Comparison of ENCODE assay signal across 19 cellular contexts in the genomic region with DNA sequence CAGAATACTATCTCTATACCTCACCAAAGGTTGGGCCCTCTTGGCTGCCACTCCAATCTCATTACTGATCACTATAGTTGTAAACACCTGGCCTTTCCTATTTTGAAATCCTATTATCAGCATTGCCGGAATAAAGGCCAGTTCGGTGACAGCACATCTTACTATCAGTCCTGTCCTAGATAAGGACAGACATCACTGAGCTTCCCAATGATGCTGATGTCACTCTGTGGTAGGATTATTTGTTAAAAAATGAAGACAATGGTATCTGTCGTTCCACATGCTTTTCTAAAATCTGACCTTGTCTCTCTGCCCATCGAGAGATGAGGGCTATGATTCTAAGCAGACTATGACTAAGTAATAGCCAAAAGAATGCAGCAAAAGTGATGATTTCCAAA.
DNase-seq lines count a peak whose midpoint lies in the region; ATAC-seq and TF ChIP-seq lines count a peak whose summit lies in the region.
"Had no signal": no experiment of that assay in that cellular context is flagged by ENCODE, and none has a peak within 500 bp of the region (broad histone marks: within the 10 kb centered on the region; RNA-seq: fewer than 3 reads in every experiment).

No MANE protein-coding gene starts in this region.

- H3K79me2 ChIP-seq in SK-N-SH (ENCODE audit: insufficient read depth) (no peaks in the 10 kb centered on the region), trophoblast cell (ENCODE audit: control insufficient read depth, insufficient read depth, low read length, poor library complexity) (no peaks in the 10 kb centered on the region)

- H3K79me1 ChIP-seq in trophoblast cell (ENCODE audit: low read length), result no peaks in the 10 kb centered on the region

- no peak overlapping the region for H3K4me2 ChIP-seq in SK-N-SH
- H3K4me2 ChIP-seq in trophoblast cell (ENCODE audit: low read length), result no peak overlapping the region

- H2AFZ ChIP-seq in SK-N-SH (ENCODE audit: low read depth) (0 out of 2 replicates have a peak overlapping the region, but pooled peaks have one; percentile 16), trophoblast cell (ENCODE audit: insufficient read depth, low read length, poor library complexity) (no peak overlapping the region)

- no peak overlapping the region for H3K14ac ChIP-seq in trophoblast cell (ENCODE audit: low read length)

- no peak overlapping the region for H2BK12ac ChIP-seq in trophoblast cell (ENCODE audit: low read length)

- no peak overlapping the region for H3K4me3 ChIP-seq in SK-N-SH (ENCODE audit: low read depth in 2 of 2, low read length in 1 of 2)
- no peak overlapping the region for H3K4me3 ChIP-seq in SJSA1
- H3K4me3 ChIP-seq in trophoblast cell (ENCODE audit: low read depth, low read length), result no peak overlapping the region
- H3K4me3 ChIP-seq in testis, result no peak overlapping the region
- H3K4me3 ChIP-seq: HAP-1 had no signal

- no peak overlapping the region for H4K12ac ChIP-seq in trophoblast cell (ENCODE audit: low read depth, low read length)

- no peak overlapping the region for H3K4ac ChIP-seq in trophoblast cell (ENCODE audit: low read depth, low read length)

- H3K27me3 ChIP-seq in SK-N-SH (ENCODE audit: insufficient read depth) (no peaks in the 10 kb centered on the region), SJSA1 (replicated peaks) (no peaks in the 10 kb centered on the region), trophoblast cell (ENCODE audit: insufficient read depth, low read length) (no peaks in the 10 kb centered on the region), testis (no peaks in the 10 kb centered on the region)

- WGBS in SK-N-SH (ENCODE audit: low lambda C conversion rate), result 88% methylated on average over 4 of the region's 4 CpGs
- WGBS in trophoblast cell (ENCODE audit: extremely low coverage, insufficient coverage, insufficient read length), result no CpG with 5 or more reads among the region's 4 CpGs
- WGBS in testis, 2 donors, result 90 to 99% methylated on average over 4 of the region's 4 CpGs

- TF ChIP-seq POLR2A in testis (IDR thresholded peaks at IDR 0.05), result no peak

- no peaks in the 10 kb centered on the region for H3K9me2 ChIP-seq in SK-N-SH

- H3K23ac ChIP-seq in trophoblast cell (ENCODE audit: low read length), result no peak overlapping the region

- intact Hi-C loops in testis (cut with DNase I; ENCODE audit: low total_unique reads), result no loop called here

- no peak overlapping the region for H2BK5ac ChIP-seq in trophoblast cell (ENCODE audit: low read depth, low read length, poor library complexity)

- H3K4me1 ChIP-seq in SK-N-SH (ENCODE audit: control insufficient read depth in 1 of 2, insufficient read depth in 2 of 2, low read depth in 1 of 2, low read length in 1 of 2), result peaks cover 0 to 2% of the 10 kb centered on the region in 2 experiments; a peak in 2 of 4 replicates
- peaks cover 37% of the 10 kb centered on the region for H3K4me1 ChIP-seq in SJSA1 (replicated peaks)
- H3K4me1 ChIP-seq in trophoblast cell (ENCODE audit: control insufficient read depth in 1 of 2, insufficient read depth in 2 of 2, low read length in 2 of 2), result no peaks in the 10 kb centered on the region
- no peaks in the 10 kb centered on the region for H3K4me1 ChIP-seq in testis

- TF ChIP-seq RAD21 in SK-N-SH (IDR thresholded peaks at IDR 0.05; ENCODE audit: low read length), result no peak

- no peak overlapping the region for H3K18ac ChIP-seq in trophoblast cell (ENCODE audit: low read length)

- H3K27ac ChIP-seq in SK-N-SH (ENCODE audit: low read depth in 2 of 2, low read length in 1 of 2) (no peak overlapping the region), SJSA1 (peak overlapping the region; percentile 40), trophoblast cell (ENCODE audit: low read depth, low read length) (no peak overlapping the region), testis (no peak overlapping the region)
- H3K27ac ChIP-seq: 22Rv1 had no signal

- H4K91ac ChIP-seq in trophoblast cell (ENCODE audit: low read depth, low read length), result no peak overlapping the region

- no peak overlapping the region for H4K8ac ChIP-seq in trophoblast cell (ENCODE audit: low read depth, low read length)

- POLR2A ChIA-PET in SK-N-SH (lab: Yijun Ruan, JAX), result no interaction called here

- H3F3A ChIP-seq in SK-N-SH (replicated peaks; ENCODE audit: insufficient read depth), result no peaks in the 10 kb centered on the region

- H3K36me3 ChIP-seq in SK-N-SH (replicated peaks in 1 of 2; ENCODE audit: control insufficient read depth in 1 of 2, insufficient read depth in 2 of 2, low read length in 1 of 2), result no peaks in the 10 kb centered on the region
- no peaks in the 10 kb centered on the region; the same call in 1 of the 2 replicates for H3K36me3 ChIP-seq in SJSA1
- H3K36me3 ChIP-seq in trophoblast cell (ENCODE audit: control insufficient read depth in 1 of 2, insufficient read depth in 2 of 2, low read length in 2 of 2), result no peaks in the 10 kb centered on the region
- H3K36me3 ChIP-seq in testis (ENCODE audit: low read depth, missing control alignments), result no peaks in the 10 kb centered on the region
- H3K36me3 ChIP-seq: HAP-1 had no signal

- no peak for ATAC-seq in SK-N-SH treated with all-trans-retinoic acid at 6 μM for 48 hours

- no peak for DNase-seq in SK-N-SH
- DNase-seq in SJSA1 (ENCODE audit: low read depth in 1 of 2, low spot score in 2 of 2), result no peak
- peak; percentile 68 to 90 for DNase-seq in trophoblast cell
- DNase-seq in activated naive CD4-positive, alpha-beta T cell (lab: John Stamatoyannopoulos, UW), result no peak
- DNase-seq in kidney tubule cell (ENCODE audit: low spot score), result no peak
- DNase-seq in testis, result no peak
- no peak for DNase-seq in SHP77 (lab: John Stamatoyannopoulos, UW)
- DNase-seq: AML-193; C1 segment of cervical spinal cord; Calu3; CD4-positive, alpha-beta memory T cell; COR-L47; DMS53; DMS79 treated with DMSO at 0.1 percent for 48 hours; GF-D8; GOT3 had no signal

- H3K9me3 ChIP-seq in SK-N-SH (no peaks in the 10 kb centered on the region), SJSA1 (replicated peaks) (peaks cover 11% of the 10 kb centered on the region; the same call in 1 of the 2 replicates), trophoblast cell (ENCODE audit: insufficient read depth, low read depth, low read length) (no peaks in the 10 kb centered on the region), testis (no peaks in the 10 kb centered on the region)
- H3K9me3 ChIP-seq: HAP-1 had no signal

- CTCF ChIA-PET in SK-N-SH (lab: Yijun Ruan, JAX), result no interaction called here

- H3K9ac ChIP-seq in SK-N-SH (no peak overlapping the region), trophoblast cell (ENCODE audit: low read length) (no peak overlapping the region)

- H2AK5ac ChIP-seq in trophoblast cell (ENCODE audit: low read length), result no peak overlapping the region

- no peaks in the 10 kb centered on the region for H4K20me1 ChIP-seq in SK-N-SH (ENCODE audit: insufficient read depth)

- TF ChIP-seq CTCF in SK-N-SH (IDR thresholded peaks at IDR 0.05) (no peak), testis (IDR thresholded peaks at IDR 0.05) (no peak)

- no peak for TF ChIP-seq EP300 in SK-N-SH (IDR thresholded peaks at IDR 0.05; ENCODE audit: borderline replicate concordance in 1 of 2, low read depth in 1 of 2, low read length in 1 of 2)

- no peak overlapping the region for H2BK120ac ChIP-seq in trophoblast cell (ENCODE audit: insufficient read depth, low read length, poor library complexity)

TF ChIP-seq in SK-N-SH, 30 proteins besides CTCF, POLR2A, EP300 and RAD21:
- TF ChIP-seq, protein P1, sequence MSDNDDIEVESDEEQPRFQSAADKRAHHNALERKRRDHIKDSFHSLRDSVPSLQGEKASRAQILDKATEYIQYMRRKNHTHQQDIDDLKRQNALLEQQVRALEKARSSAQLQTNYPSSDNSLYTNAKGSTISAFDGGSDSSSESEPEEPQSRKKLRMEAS (IDR thresholded peaks at IDR 0.05; ENCODE audit: low read depth), result no peak
- no peak for TF ChIP-seq RXRA (IDR thresholded peaks at IDR 0.05; ENCODE audit: borderline replicate concordance, low read depth)
- TF ChIP-seq, protein P2, sequence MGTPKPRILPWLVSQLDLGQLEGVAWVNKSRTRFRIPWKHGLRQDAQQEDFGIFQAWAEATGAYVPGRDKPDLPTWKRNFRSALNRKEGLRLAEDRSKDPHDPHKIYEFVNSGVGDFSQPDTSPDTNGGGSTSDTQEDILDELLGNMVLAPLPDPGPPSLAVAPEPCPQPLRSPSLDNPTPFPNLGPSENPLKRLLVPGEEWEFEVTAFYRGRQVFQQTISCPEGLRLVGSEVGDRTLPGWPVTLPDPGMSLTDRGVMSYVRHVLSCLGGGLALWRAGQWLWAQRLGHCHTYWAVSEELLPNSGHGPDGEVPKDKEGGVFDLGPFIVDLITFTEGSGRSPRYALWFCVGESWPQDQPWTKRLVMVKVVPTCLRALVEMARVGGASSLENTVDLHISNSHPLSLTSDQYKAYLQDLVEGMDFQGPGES (IDR thresholded peaks at IDR 0.05; ENCODE audit: low read depth, low read length), result no peak

TF ChIP-seq in SK-N-SH treated with all-trans-retinoic acid at 6 μM for 48 hours, 23 proteins besides CTCF, POLR2A, EP300 and RAD21:
- TF ChIP-seq PPARA (CRISPR knock-in tag; IDR thresholded peaks at IDR 0.05; ENCODE audit: borderline replicate concordance), result no peak
- TF ChIP-seq ZNF70 (CRISPR knock-in tag; IDR thresholded peaks at IDR 0.05), result no peak
- no peak for TF ChIP-seq ISL1 (CRISPR knock-in tag; IDR thresholded peaks at IDR 0.05)

Comparison
In these comparisons a context has a peak if more than half of its experiments do, and no peak if none do; other contexts are left out.
1. DNase-seq: peak in trophoblast cell (2 of 2); none in SK-N-SH (single experiment), SJSA1 (0 of 2), activated naive CD4-positive, alpha-beta T cell (0 of 4), kidney tubule cell (single experiment), testis (single experiment) and SHP77 (0 of 2).